In the genomic region with DNA sequence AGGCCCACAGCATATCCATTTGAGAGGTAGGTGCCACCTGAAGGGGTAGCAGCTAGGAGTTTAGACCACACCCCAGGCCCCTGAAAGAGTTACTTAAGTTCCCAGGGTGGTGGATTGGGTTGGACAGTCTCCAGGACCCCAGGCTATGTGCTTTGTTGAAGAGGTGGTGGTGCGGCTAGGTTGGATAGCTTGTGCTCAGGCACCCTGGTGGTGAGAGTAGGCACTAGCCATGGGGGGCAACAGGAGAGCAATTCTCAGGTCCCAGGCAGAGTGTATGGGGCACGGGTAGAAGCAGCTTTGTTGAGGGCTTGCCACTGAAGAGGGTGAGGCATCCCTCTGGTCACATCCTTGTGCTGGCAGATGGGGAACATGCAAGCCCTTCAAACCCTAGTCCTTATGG, we compare ENCODE assay signal across 24 cellular contexts. TPM values are rescaled to one million over a fixed set of nuclear protein-coding genes. Genes with fewer than 3 reads are reported as not detected.
"Had no signal": no experiment of that assay in that cellular context is flagged by ENCODE, and none has a peak within 500 bp of the region (broad histone marks: within the 10 kb centered on the region; RNA-seq: fewer than 3 reads in every experiment).

No MANE protein-coding gene starts in this region.

- ATAC-seq: esophagus mucosa, left colon, natural killer cell, upper lobe of right lung had no signal

- H3K27ac Mint-ChIP-seq: mesothelial cell of epicardium, natural killer cell, progenitor cell of endocrine pancreas had no signal

- H3K4me3 Mint-ChIP-seq: mesothelial cell of epicardium, natural killer cell, neural crest cell had no signal

- H3K9me3 ChIP-seq: vagina had no signal

- FAIRE-seq: frontal cortex, small intestine had no signal

- H3K36me3 Mint-ChIP-seq: mesothelial cell of epicardium, natural killer cell had no signal

- DNase-seq: effector CD4-positive, alpha-beta T cell; heart left ventricle; hippocampal formation; left colon; natural killer cell; ovary; right cardiac atrium; small intestine; stimulated activated CD4-positive, alpha-beta T cell treated with anti-CD3 and anti-CD28 coated beads, Interleukin-12 subunit alpha, Interleukin-12 subunit beta, amount 100 ng/mL, for 4 hours; stimulated activated naive CD4-positive, alpha-beta T cell treated with Interleukin-2 at 50 U/mL for 16 hours; tibial artery; upper lobe of right lung had no signal

- H3K27ac ChIP-seq: heart left ventricle, ovary, tibial artery, upper lobe of right lung, vagina had no signal

- H3K4me1 ChIP-seq: heart left ventricle, upper lobe of right lung, vagina had no signal

- H3K4me3 ChIP-seq: coronary artery, heart left ventricle, ovary, tibial artery, upper lobe of right lung, vagina had no signal

- H3K27me3 ChIP-seq: ovary, tibial artery, upper lobe of right lung, vagina had no signal

- H3K4me1 Mint-ChIP-seq: natural killer cell had no signal

- H3K36me3 ChIP-seq: heart left ventricle, ovary, tibial artery, upper lobe of right lung, vagina had no signal

RNA-seq across cellular contexts. Expression of gene PF4, which starts 5.6 kb away (rescaled TPM):
- total RNA-seq: dermis microvascular lymphatic vessel endothelial cell, esophagus mucosa, fibroblast of lung, frontal cortex, kidney epithelial cell, mesothelial cell of epicardium, mucosa of gallbladder, myocyte, neural crest cell, right cardiac atrium had no signal
- polyA plus RNA-seq: fibroblast of lung, ovary had no signal

RNA-seq across cellular contexts. Expression of gene PPBP, which starts 11.8 kb away (rescaled TPM):
- total RNA-seq: dermis microvascular lymphatic vessel endothelial cell, fibroblast of lung, kidney epithelial cell, left colon, mesothelial cell of epicardium, myocyte, neural crest cell, progenitor cell of endocrine pancreas, vagina had no signal
- polyA plus RNA-seq: fibroblast of lung, right cardiac atrium, small intestine had no signal

RNA-seq across cellular contexts. Expression of gene CXCL5, which starts 22.3 kb away (rescaled TPM):
- total RNA-seq: frontal cortex, myocyte, right cardiac atrium, vagina had no signal
